Comparison of ENCODE assay signal across 8 cellular contexts in genomic region chr2:175251425-175252041, GRCh38.
A peak's percentile ranks its signal among the peaks of the same experiment; 100 is the strongest.
DNase-seq lines count a peak whose midpoint lies in the region; FAIRE-seq and TF ChIP-seq lines count a peak whose summit lies in the region.

No MANE protein-coding gene starts in this region.

- TF ChIP-seq POLR2A in GM12891 (IDR thresholded peaks at IDR 0.05; ENCODE audit: low read depth, low read length) = no peak

- DNase-seq in AG20443 (ENCODE audit: low spot score) (peak; percentile 39), NCI-H446 treated with DMSO at 0.1 percent for 48 hours (lab: John Stamatoyannopoulos, UW) (peak; percentile 24), cerebellar cortex (ENCODE audit: low spot score) (peak; percentile 62), midbrain (lab: John Stamatoyannopoulos, UW) (peak; percentile 20), posterior vena cava (ENCODE audit: low spot score) (no peak), GM12891 (ENCODE audit: insufficient read length, low spot score) (no peak)
- DNase-seq in NK-92 treated with Interleukin-12 subunit alpha and Interleukin-12 subunit beta, amount 100 ng/mL, for 24 hours (lab: John Stamatoyannopoulos, UW) = no peak

- TF ChIP-seq CTCF in GM12874 (IDR thresholded peaks at IDR 0.05; ENCODE audit: insufficient read depth, low read depth, low read length) = peak; percentile 49

- no peak for FAIRE-seq in GM12891 (lab: Jason Lieb, UNC)

- intact Hi-C loops in posterior vena cava (cut with DNase I) = no loop called here

TF ChIP-seq in GM12891, 5 proteins besides CTCF, POLR2A, EP300 and RAD21:
- TF ChIP-seq TAF1 (IDR thresholded peaks at IDR 0.05; ENCODE audit: low read depth, low read length) (no peak), POLR2AphosphoS5 (IDR thresholded peaks at IDR 0.05; ENCODE audit: low read depth, low read length) (no peak), POU2F2 (IDR thresholded peaks at IDR 0.05; ENCODE audit: low read depth, low read length) (no peak), SPI1 (IDR thresholded peaks at IDR 0.05; ENCODE audit: low read depth, low read length) (no peak), PAX5 (IDR thresholded peaks at IDR 0.05; ENCODE audit: insufficient read depth, low read length, severe bottlenecking) (no peak)

Comparison
In these comparisons a context has a peak if more than half of its experiments do, and no peak if none do; other contexts are left out.
1. DNase-seq: peak in AG20443 (single experiment), NCI-H446 treated with DMSO at 0.1 percent for 48 hours (single experiment), cerebellar cortex (single experiment) and midbrain (single experiment); none in posterior vena cava (single experiment), NK-92 treated with Interleukin-12 subunit alpha and Interleukin-12 subunit beta, amount 100 ng/mL, for 24 hours (single experiment) and GM12891 (single experiment).